Comparison of ENCODE assay signal across 8 cellular contexts in genomic region chr1:104856518-104856917, GRCh38.
"Had no signal": no experiment of that assay in that cellular context is flagged by ENCODE, and none has a peak within 500 bp of the region (broad histone marks: within the 10 kb centered on the region; RNA-seq: fewer than 3 reads in every experiment).

No MANE protein-coding gene starts in this region.

- H3K4me3 ChIP-seq: GM12878 had no signal

- ATAC-seq: GM12878 had no signal

- DNase-seq: GDM1, GF-D8 had no signal

- FAIRE-seq: G401.6, GM12878, GM12891, GM12892, GM18507, GM19239 had no signal
